In genomic region chr12:120116792-120117651, GRCh38 we compare ENCODE assay signal across 8 cellular contexts. TPM values are rescaled to one million over a fixed set of nuclear protein-coding genes. Genes with fewer than 3 reads are reported as not detected.
DNase-seq lines count a peak whose midpoint lies in the region; ATAC-seq and TF ChIP-seq lines count a peak whose summit lies in the region.

No MANE protein-coding gene starts in this region.

- TF ChIP-seq CTCF in astrocyte of the cerebellum (IDR thresholded peaks at IDR 0.05; ENCODE audit: low read depth, low read length, missing control alignments) (no peak), hepatocyte (IDR thresholded peaks at IDR 0.05; ENCODE audit: poor library complexity) (no peak), retinal pigment epithelial cell (conservative IDR thresholded peaks at IDR 0.05; ENCODE audit: low read depth, low read length) (no peak)

- in situ Hi-C loops in astrocyte of the cerebellum (cut with HindIII; ENCODE audit: low sequenced_read_pairs), result no loop called here

- H2AFZ ChIP-seq in hepatocyte, result peak overlapping the region; percentile 79

- H3K4me3 ChIP-seq in astrocyte of the cerebellum (ENCODE audit: low read depth, low read length) (peak overlapping the region; percentile 89), hepatocyte (peak overlapping the region; percentile 87), retinal pigment epithelial cell (ENCODE audit: low read length) (peak overlapping the region; percentile 84)

- H3K4me2 ChIP-seq in hepatocyte, result peak overlapping the region; percentile 94

- peak; percentile 38 for ATAC-seq in GM18519 (IDR thresholded peaks at IDR 0.05; ENCODE audit: low FRiP score, unreplicated experiment)
- peak; percentile 48 for ATAC-seq in HG03025 (IDR thresholded peaks at IDR 0.05; ENCODE audit: low FRiP score, unreplicated experiment)
- no peak for ATAC-seq in HG03378 (IDR thresholded peaks at IDR 0.05; ENCODE audit: unreplicated experiment)

- peaks cover 20% of the 10 kb centered on the region for H4K20me1 ChIP-seq in hepatocyte (ENCODE audit: insufficient read depth, poor library complexity, severe bottlenecking)

- 2% methylated on average over 55 of the region's 91 CpGs for WGBS in hepatocyte (ENCODE audit: low lambda C conversion rate, missing lambda C conversion rate)

- peaks cover 27% of the 10 kb centered on the region for H3K4me1 ChIP-seq in hepatocyte (ENCODE audit: insufficient read depth)

- no peaks in the 10 kb centered on the region for H3K9me3 ChIP-seq in hepatocyte (ENCODE audit: low read depth)

- peak overlapping the region; percentile 90 for H3K27ac ChIP-seq in hepatocyte

- no peaks in the 10 kb centered on the region for H3K27me3 ChIP-seq in hepatocyte

- DNase-seq in NCI-H2081 (lab: John Stamatoyannopoulos, UW) (peak; percentile 91 to 94), T-helper 9 cell (peak; percentile 97), astrocyte of the cerebellum (ENCODE audit: low read depth) (peak; percentile 75), hepatocyte (ENCODE audit: low spot score) (peak; percentile 97), retinal pigment epithelial cell (ENCODE audit: low read depth) (peak; percentile 50)

- peaks cover 48% of the 10 kb centered on the region for H3K79me2 ChIP-seq in hepatocyte

- H3K36me3 ChIP-seq in hepatocyte (replicated peaks; ENCODE audit: insufficient read depth, low read depth), result no peaks in the 10 kb centered on the region

- no peaks in the 10 kb centered on the region for H3K9me2 ChIP-seq in hepatocyte (replicated peaks; ENCODE audit: insufficient read depth)

RNA-seq across cellular contexts. Expression of gene RAB35, which starts 0.5 kb away (rescaled TPM):
- 22.0 and 22.6 TPM in 2 replicates for total RNA-seq in hepatocyte
- 24.0 and 26.0 TPM in 2 replicates for polyA plus RNA-seq in hepatocyte
